ENCODE assay signal across 7 cellular contexts in genomic region chr15:94576889-94577533, GRCh38.
DNase-seq lines count a peak whose midpoint lies in the region; ATAC-seq and TF ChIP-seq lines count a peak whose summit lies in the region.

No MANE protein-coding gene starts in this region.

- ATAC-seq in GM19395 (IDR thresholded peaks at IDR 0.05; ENCODE audit: unreplicated experiment) (peak; percentile 85), HG03439 (IDR thresholded peaks at IDR 0.05; ENCODE audit: unreplicated experiment) (peak; percentile 80)
- ATAC-seq in stimulated activated memory B cell treated with anti-CD40 and anti-IgM and Interleukin-4, amounts not matched to agents 10 μg/mL and 1 μg/mL and 100 μg/mL, for 72 hours = no peak

- no peak overlapping the region for H3K4me3 Mint-ChIP-seq in stimulated activated memory B cell treated with anti-CD40 and anti-IgM and Interleukin-4, amounts not matched to agents 10 μg/mL and 1 μg/mL and 100 μg/mL, for 72 hours

- no peaks in the 10 kb centered on the region for H3K36me3 Mint-ChIP-seq in stimulated activated memory B cell treated with anti-CD40 and anti-IgM and Interleukin-4, amounts not matched to agents 10 μg/mL and 1 μg/mL and 100 μg/mL, for 72 hours

- H3K4me1 Mint-ChIP-seq in stimulated activated memory B cell treated with anti-CD40 and anti-IgM and Interleukin-4, amounts not matched to agents 10 μg/mL and 1 μg/mL and 100 μg/mL, for 72 hours = no peaks in the 10 kb centered on the region

- H3K4me3 ChIP-seq in epithelial cell of esophagus (ENCODE audit: low read length) (no peak overlapping the region), retinal pigment epithelial cell (ENCODE audit: low read length) (no peak overlapping the region)

- H3K27me3 Mint-ChIP-seq in stimulated activated memory B cell treated with anti-CD40 and anti-IgM and Interleukin-4, amounts not matched to agents 10 μg/mL and 1 μg/mL and 100 μg/mL, for 72 hours = peaks cover 49% of the 10 kb centered on the region

- H3K9me3 Mint-ChIP-seq in stimulated activated memory B cell treated with anti-CD40 and anti-IgM and Interleukin-4, amounts not matched to agents 10 μg/mL and 1 μg/mL and 100 μg/mL, for 72 hours = no peaks in the 10 kb centered on the region

- DNase-seq in ELR (ENCODE audit: low read depth) (peak; percentile 1), SW480 (ENCODE audit: low spot score) (peak; percentile 46), epithelial cell of esophagus (ENCODE audit: low read depth) (peak; percentile 58), retinal pigment epithelial cell (ENCODE audit: low read depth) (no peak)

- no peak overlapping the region for H3K27ac Mint-ChIP-seq in stimulated activated memory B cell treated with anti-CD40 and anti-IgM and Interleukin-4, amounts not matched to agents 10 μg/mL and 1 μg/mL and 100 μg/mL, for 72 hours

- TF ChIP-seq CTCF in epithelial cell of esophagus (IDR thresholded peaks at IDR 0.05; ENCODE audit: insufficient read depth, low read depth, low read length, missing control alignments) (peak; percentile 86), retinal pigment epithelial cell (conservative IDR thresholded peaks at IDR 0.05; ENCODE audit: low read depth, low read length) (peak; percentile 33)
